Comparison of ENCODE assay signal across 8 cellular contexts in the genomic region with DNA sequence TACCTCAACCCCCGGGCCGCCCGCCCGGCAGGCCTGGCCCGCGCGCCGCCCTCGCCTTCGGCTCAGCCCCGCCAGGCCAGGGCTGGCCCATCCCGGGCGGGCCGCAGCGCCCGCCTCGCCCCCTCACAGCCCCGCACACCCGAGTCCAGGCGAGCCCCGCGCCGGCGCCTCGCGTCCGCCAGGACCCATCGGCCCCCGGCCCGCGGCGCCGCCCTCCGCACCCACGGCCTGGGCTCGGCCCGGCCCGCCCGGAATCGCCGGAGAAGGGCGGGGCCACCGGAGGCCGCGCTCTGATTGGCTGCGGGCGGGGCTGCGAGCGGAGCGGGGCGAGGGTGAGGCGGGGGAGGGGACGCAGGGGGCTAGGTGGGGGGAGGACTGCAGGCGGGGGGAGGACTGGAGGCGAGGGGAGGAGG. TPM values are rescaled to one million over a fixed set of nuclear protein-coding genes. Genes with fewer than 3 reads are reported as not detected.
DNase-seq lines count a peak whose midpoint lies in the region; ATAC-seq and TF ChIP-seq lines count a peak whose summit lies in the region.

No MANE protein-coding gene starts in this region.

- H3K36me3 Mint-ChIP-seq in activated CD4-positive, alpha-beta T cell treated with anti-CD3 and anti-CD28 coated beads for 36 hours (ENCODE audit: low read depth): peaks cover 1% of the 10 kb centered on the region

- H3K4me1 ChIP-seq in A673 (ENCODE audit: insufficient read depth, low read length, poor library complexity, severe bottlenecking) (peaks cover 22% of the 10 kb centered on the region), left lung (peaks cover 0 to 35% of the 10 kb centered on the region in 2 donors)

- intact Hi-C loops in A673 (cut with micrococcal nuclease; ENCODE audit: unreplicated experiment) (loop anchor here (5.0 kb wide), 1 partner anchor 97 kb away; a partner anchor contains a TSS), left lung (cut with DNase I) (no loop called here)
- intact Hi-C loops in activated CD4-positive, alpha-beta T cell treated with anti-CD3 and anti-CD28 coated beads for 36 hours (cut with DNase I, micrococcal nuclease): loop anchor here (1.0 to 10.0 kb wide), 14 partner anchors 9 to 1333 kb away; a partner anchor contains a TSS

- H3K27me3 ChIP-seq in A673 (replicated peaks; ENCODE audit: insufficient read depth, low read depth, low read length, poor library complexity) (no peaks in the 10 kb centered on the region), left lung (no peaks in the 10 kb centered on the region)

- peak; percentile 89 for DNase-seq in A673 (ENCODE audit: low spot score)
- peak; percentile 57 for DNase-seq in NCI-H2171 treated with DMSO at 0.1 percent for 48 hours (lab: John Stamatoyannopoulos, UW)
- peak; percentile 86 for DNase-seq in activated CD4-positive, alpha-beta T cell treated with anti-CD3 and anti-CD28 coated beads for 36 hours
- no peak for DNase-seq in coronary artery (ENCODE audit: low spot score)
- DNase-seq in left lung: peak; percentile 87 to 96
- peak; percentile 82 for DNase-seq in stimulated activated CD4-positive, alpha-beta T cell treated with anti-CD3 and anti-CD28 coated beads, Interleukin-4, amount 100 ng/mL, for 1 hour

- H3K9me3 Mint-ChIP-seq in activated CD4-positive, alpha-beta T cell treated with anti-CD3 and anti-CD28 coated beads for 36 hours (ENCODE audit: low read depth): no peaks in the 10 kb centered on the region

- TF ChIP-seq CTCF in A673 (conservative IDR thresholded peaks at IDR 0.05; ENCODE audit: low read depth, low read length): no peak
- TF ChIP-seq CTCF in coronary artery (IDR thresholded peaks at IDR 0.05): no peak
- TF ChIP-seq CTCF in left lung (IDR thresholded peaks at IDR 0.05): no peak

- POLR2A ChIA-PET in A673 (lab: Charles Lee; ENCODE audit: low non-redundant PET): interaction anchor here (0.6 kb wide), 1 partner anchor 38 kb away, joined by 4 read pairs; no protein-coding TSS in a partner anchor
- POLR2A ChIA-PET in activated CD4-positive, alpha-beta T cell treated with anti-CD3 and anti-CD28 coated beads for 36 hours (lab: Charles Lee): interaction anchor here (1.6 to 1.7 kb wide), 2 partner anchors 54 to 277 kb away, joined by 5 to 9 read pairs; a partner anchor contains a TSS

- H3K27ac ChIP-seq in A673 (ENCODE audit: low read depth, low read length, poor library complexity, severe bottlenecking) (peak overlapping the region; percentile 77), coronary artery (peak overlapping the region; percentile 92 to 98), left lung (peak overlapping the region; percentile 87 to 88)

- H3K9me3 ChIP-seq in A673 (ENCODE audit: low read depth, low read length, poor library complexity, severe bottlenecking): no peaks in the 10 kb centered on the region
- H3K9me3 ChIP-seq in left lung: no peaks in the 10 kb centered on the region

- peak overlapping the region; percentile 85 for H3K4me3 Mint-ChIP-seq in activated CD4-positive, alpha-beta T cell treated with anti-CD3 and anti-CD28 coated beads for 36 hours

- ATAC-seq in GM18508 (IDR thresholded peaks at IDR 0.05; ENCODE audit: insufficient read depth, unreplicated experiment): peak; percentile 45
- ATAC-seq in HG02970 (IDR thresholded peaks at IDR 0.05; ENCODE audit: low FRiP score, unreplicated experiment): peak; percentile 81
- peak; percentile 92 for ATAC-seq in activated CD4-positive, alpha-beta T cell treated with anti-CD3 and anti-CD28 coated beads for 36 hours
- ATAC-seq in left lung: peak; percentile 91

- CTCF ChIA-PET in A673 (lab: Charles Lee): interaction anchor here (0.5 to 1.2 kb wide), 3 partner anchors 10 to 96 kb away, joined by 3 to 7 read pairs (median 4); a partner anchor contains a TSS
- CTCF ChIA-PET in activated CD4-positive, alpha-beta T cell treated with anti-CD3 and anti-CD28 coated beads for 36 hours (lab: Charles Lee): interaction anchor here (2.0 kb wide), 1 partner anchor 10 kb away, joined by 10 read pairs; no protein-coding TSS in a partner anchor

- peaks cover 16% of the 10 kb centered on the region for H3K4me1 Mint-ChIP-seq in activated CD4-positive, alpha-beta T cell treated with anti-CD3 and anti-CD28 coated beads for 36 hours

- H3K27me3 Mint-ChIP-seq in activated CD4-positive, alpha-beta T cell treated with anti-CD3 and anti-CD28 coated beads for 36 hours: no peaks in the 10 kb centered on the region

- no TSS peak for BruUV-seq in A673 (replicated peaks; lab: Mats Ljungman, UMichigan)

- H3K36me3 ChIP-seq in A673 (ENCODE audit: insufficient read depth, low read length, poor library complexity, severe bottlenecking) (no peaks in the 10 kb centered on the region), left lung (no peaks in the 10 kb centered on the region)

- H3K4me3 ChIP-seq in A673 (ENCODE audit: low read depth, low read length, poor library complexity, severe bottlenecking) (peak overlapping the region; percentile 94), coronary artery (peak overlapping the region; percentile 91), left lung (peak overlapping the region; percentile 57 to 93)

- H3K27ac Mint-ChIP-seq in activated CD4-positive, alpha-beta T cell treated with anti-CD3 and anti-CD28 coated beads for 36 hours: peak overlapping the region; percentile 73

RNA-seq across cellular contexts. Expression of a gene that starts 0.3 kb away (rescaled TPM):
- total RNA-seq in A673 (2021) (18.3 and 20.0 TPM in 2 replicates), left lung (10 to 100 TPM; 16.2 to 24.0 TPM)
- 1 to 10 TPM; 6.0 to 6.1 TPM for total RNA-seq in activated CD4-positive, alpha-beta T cell treated with anti-CD3 and anti-CD28 coated beads for 36 hours

Comparison
In these comparisons a context has a peak if more than half of its experiments do, and no peak if none do; other contexts are left out.
1. intact Hi-C loops: an anchor here in A673 (5.0 kb wide) and activated CD4-positive, alpha-beta T cell treated with anti-CD3 and anti-CD28 coated beads for 36 hours (1.0 to 10.0 kb wide); none called in left lung.